ENCODE assay signal across 22 cellular contexts in the genomic region with DNA sequence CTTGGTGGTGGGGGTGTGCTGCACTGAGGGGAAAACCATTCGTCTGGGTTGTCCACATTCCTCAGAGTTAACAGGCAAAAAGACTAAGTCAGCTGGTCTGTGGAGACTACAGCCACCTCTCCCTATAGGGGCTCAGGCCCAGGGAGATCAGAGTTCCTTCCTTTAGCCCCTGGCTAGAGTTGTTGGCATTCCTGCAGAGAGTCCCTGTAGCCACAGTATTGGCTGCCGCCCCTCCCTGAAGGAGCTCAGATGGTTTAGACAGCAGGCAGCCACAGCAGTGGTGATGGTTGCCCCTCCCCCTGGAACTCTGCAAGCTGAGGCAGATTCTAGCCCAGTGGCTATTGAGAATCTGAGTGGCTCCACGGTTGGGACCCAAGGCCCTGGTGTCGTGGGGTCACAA.
A peak's percentile ranks its signal among the peaks of the same experiment; 100 is the strongest.
DNase-seq lines count a peak whose midpoint lies in the region; ATAC-seq, FAIRE-seq and TF ChIP-seq lines count a peak whose summit lies in the region.
"Had no signal": no experiment of that assay in that cellular context is flagged by ENCODE, and none has a peak within 500 bp of the region (broad histone marks: within the 10 kb centered on the region; RNA-seq: fewer than 3 reads in every experiment).

No MANE protein-coding gene starts in this region.

- TF ChIP-seq POLR2A in H1 (IDR thresholded peaks at IDR 0.05; ENCODE audit: control extremely low read depth in 1 of 2, low read depth in 2 of 2, low read length in 2 of 2): no peak
- TF ChIP-seq POLR2A in lower leg skin (IDR thresholded peaks at IDR 0.05): no peak

- H2BK12ac ChIP-seq in H9 (ENCODE audit: insufficient read length, low read depth, low read length): no peak overlapping the region
- H2BK12ac ChIP-seq in H1 (ENCODE audit: low read depth, low read length): no peak overlapping the region

- H3K79me1 ChIP-seq in H9 (ENCODE audit: insufficient read depth, low read depth, low read length, poor library complexity, severe bottlenecking) (no peaks in the 10 kb centered on the region), H1 (ENCODE audit: low read depth, low read length) (no peaks in the 10 kb centered on the region)

- ATAC-seq in GM21717 (IDR thresholded peaks at IDR 0.05; ENCODE audit: unreplicated experiment) (no peak), HG03520 (IDR thresholded peaks at IDR 0.05; ENCODE audit: unreplicated experiment) (no peak)
- ATAC-seq: A549 had no signal

- H3T11ph ChIP-seq in H9 (ENCODE audit: low read length): no peak overlapping the region

- H4K5ac ChIP-seq in H9 (ENCODE audit: insufficient read length, low read depth, low read length) (no peak overlapping the region), H1 (ENCODE audit: insufficient read length, low read depth, low read length) (no peak overlapping the region)

- no peak overlapping the region for H3K4ac ChIP-seq in H9 (ENCODE audit: low read depth, low read length)
- H3K4ac ChIP-seq in H1 (replicated peaks; ENCODE audit: insufficient read length, low read depth, low read length): no peak overlapping the region

- WGBS in H9 (ENCODE audit: extremely low coverage, insufficient read length, low lambda C conversion rate): no CpG with 5 or more reads among the region's 4 CpGs
- WGBS in H1 (ENCODE audit: extremely low coverage in 1 of 2, insufficient coverage in 1 of 2, insufficient read length in 1 of 2, insufficient replicate concordance in 2 of 2, low coverage in 1 of 2, low lambda C conversion rate in 2 of 2, missing lambda C conversion rate in 1 of 2), 2 experiments: 78% methylated on average over 2 of the region's 4 CpGs; no CpG with 5 or more reads in 1 of the 2 experiments
- WGBS in lower leg skin, 2 donors: 40 to 57% methylated on average over 4 of the region's 4 CpGs

- no peak for TF ChIP-seq RAD21 in H1 (IDR thresholded peaks at IDR 0.05 in 1 of 2, conservative IDR thresholded peaks at IDR 0.05 in 1 of 2; ENCODE audit: low read depth in 2 of 2, low read length in 2 of 2)

- no peak overlapping the region for H3K18ac ChIP-seq in H9 (ENCODE audit: insufficient read length, low read depth, low read length)
- no peak overlapping the region; the same call in 1 of the 2 replicates for H3K18ac ChIP-seq in H1 (ENCODE audit: extremely low read depth, low read length)

- peaks cover 35% of the 10 kb centered on the region for H3K27me3 Mint-ChIP-seq in H9 (ENCODE audit: low read depth)
- H3K27me3 Mint-ChIP-seq: CD4-positive, alpha-beta memory T cell; IgD-negative memory B cell had no signal

- H3K27ac Mint-ChIP-seq in H9: no peak overlapping the region; a peak in 1 of 7 replicates
- H3K27ac Mint-ChIP-seq: CD4-positive, alpha-beta memory T cell; IgD-negative memory B cell had no signal

- H3K27ac ChIP-seq in H9 (ENCODE audit: insufficient read length, low read depth, low read length): no peak overlapping the region
- no peak overlapping the region for H3K27ac ChIP-seq in H1 (ENCODE audit: low read depth, low read length)
- H3K27ac ChIP-seq: A549, KMS-11, Peyer's patch had no signal

- TF ChIP-seq EP300 in H1 (IDR thresholded peaks at IDR 0.05; ENCODE audit: borderline replicate concordance in 1 of 2, low read depth in 2 of 2, low read length in 2 of 2): no peak

- H2BK15ac ChIP-seq in H9 (ENCODE audit: low read depth, low read length) (no peak overlapping the region), H1 (ENCODE audit: low read length) (no peak overlapping the region)

- H3K23me2 ChIP-seq in H9 (ENCODE audit: insufficient read length, low read depth, low read length, poor library complexity, severe bottlenecking) (no peaks in the 10 kb centered on the region), H1 (ENCODE audit: low read depth, low read length) (no peaks in the 10 kb centered on the region)

- POLR2A ChIA-PET in H1 (lab: Charles Lee; ENCODE audit: partially characterized antibody): interaction anchor here (0.6 kb wide), 1 partner anchor 710 kb away, joined by 3 read pairs; no protein-coding TSS in a partner anchor

- H3K4me2 ChIP-seq in H9 (ENCODE audit: insufficient read depth, insufficient read length, low read length) (no peak overlapping the region), H1 (ENCODE audit: insufficient read depth in 1 of 2, low read depth in 2 of 2, low read length in 2 of 2) (no peak overlapping the region)
- H3K4me2 ChIP-seq: A549, KMS-11 had no signal

- H3K4me1 ChIP-seq in H9 (ENCODE audit: insufficient read depth, low read length) (no peaks in the 10 kb centered on the region), H1 (replicated peaks in 1 of 4; ENCODE audit: control insufficient read depth in 3 of 4, insufficient read depth in 4 of 4, low read length in 3 of 4) (peaks cover 0 to 4% (median 2%) of the 10 kb centered on the region in 4 experiments; a peak in 4 of 7 replicates)
- H3K4me1 ChIP-seq: A549, Peyer's patch had no signal

- H3K9ac ChIP-seq in H9 (ENCODE audit: extremely low read depth, insufficient read length, low read length) (no peak overlapping the region), H1 (replicated peaks in 1 of 4; ENCODE audit: extremely low read depth in 1 of 4, low read depth in 3 of 4, low read length in 3 of 4) (no peak overlapping the region)
- H3K9ac ChIP-seq: KMS-11 had no signal

- no peak overlapping the region for H2BK120ac ChIP-seq in H9 (ENCODE audit: low read depth, low read length, poor library complexity, severe bottlenecking)
- no peak overlapping the region for H2BK120ac ChIP-seq in H1 (replicated peaks; ENCODE audit: low read depth, low read length)

- H3K79me2 ChIP-seq in H9 (ENCODE audit: insufficient read depth, low read length): no peaks in the 10 kb centered on the region
- H3K79me2 ChIP-seq in H1 (ENCODE audit: control insufficient read depth in 1 of 2, insufficient read depth in 2 of 2, low read length in 2 of 2): no peaks in the 10 kb centered on the region

- intact Hi-C loops in lower leg skin (cut with DNase I; ENCODE audit: low total_unique reads): no loop called here

- H4K20me1 ChIP-seq in H9 (ENCODE audit: control insufficient read depth, insufficient read depth, insufficient read length) (no peaks in the 10 kb centered on the region), H1 (replicated peaks in 1 of 2; ENCODE audit: control insufficient read depth in 1 of 2, insufficient read depth in 2 of 2, low read length in 2 of 2) (no peaks in the 10 kb centered on the region)

- CTCF ChIA-PET in H1 (lab: Charles Lee; ENCODE audit: partially characterized antibody): no interaction called here

- H3K23ac ChIP-seq in H9 (ENCODE audit: insufficient read length, low read depth, low read length) (no peak overlapping the region), H1 (ENCODE audit: insufficient read length) (no peak overlapping the region)

- H3K56ac ChIP-seq in H9 (ENCODE audit: insufficient read length, low read depth, low read length) (no peak overlapping the region), H1 (replicated peaks; ENCODE audit: insufficient read length, low read depth, low read length) (no peak overlapping the region)

- H3K4me1 Mint-ChIP-seq in H9: peaks cover 8% of the 10 kb centered on the region in 2 experiments
- H3K4me1 Mint-ChIP-seq: CD4-positive, alpha-beta memory T cell had no signal

- H4K8ac ChIP-seq in H9 (replicated peaks; ENCODE audit: insufficient read length, low read depth, low read length) (no peak overlapping the region), H1 (ENCODE audit: extremely low read depth, insufficient read depth, low read length) (no peak overlapping the region)

- TF ChIP-seq CTCF in H9 (conservative IDR thresholded peaks at IDR 0.05) (no peak), H1 (IDR thresholded peaks at IDR 0.05; ENCODE audit: control extremely low read depth in 1 of 3, insufficient read depth in 1 of 3, low read depth in 1 of 3, low read length in 3 of 3) (no peak), lower leg skin (IDR thresholded peaks at IDR 0.05) (no peak)

- H2AFZ ChIP-seq in H9 (ENCODE audit: low read length) (no peak overlapping the region), H1 (ENCODE audit: low read length) (0 out of 2 replicates have a peak overlapping the region, but pooled peaks have one; percentile 65)

- DNase-seq in H9 (peak; percentile 67), H1 (ENCODE audit: low read depth in 1 of 2, low spot score in 2 of 2) (peak; percentile 5 to 43), left kidney (ENCODE audit: low read depth, low spot score) (peak; percentile 1), SW480 (ENCODE audit: low spot score) (no peak), lower leg skin (ENCODE audit: low spot score in 2 of 2) (no peak)
- DNase-seq: C1 segment of cervical spinal cord; CD4-positive, alpha-beta memory T cell; COR-L47; DMS53; MM.1S; NCI-H2029; NCI-H446; NCI-H526; Peyer's patch; SHP77 treated with DMSO at 0.1 percent for 48 hours had no signal

- H2AK5ac ChIP-seq in H9 (ENCODE audit: insufficient read length, low read length) (no peak overlapping the region), H1 (ENCODE audit: low read depth, low read length) (no peak overlapping the region)

- no peak overlapping the region for H2BK5ac ChIP-seq in H9 (ENCODE audit: insufficient read length, low read length)
- H2BK5ac ChIP-seq in H1 (ENCODE audit: low read depth, low read length): no peak overlapping the region

- no peaks in the 10 kb centered on the region for H3K9me3 ChIP-seq in H9 (ENCODE audit: control insufficient read depth, low read depth, low read length)
- no peaks in the 10 kb centered on the region for H3K9me3 ChIP-seq in H1 (ENCODE audit: insufficient read depth in 2 of 2, low read depth in 1 of 2, low read length in 1 of 2)
- H3K9me3 ChIP-seq: Peyer's patch had no signal

- H3K36me3 Mint-ChIP-seq in H9 (ENCODE audit: insufficient read depth in 1 of 3, low read depth in 3 of 3): no peaks in the 10 kb centered on the region
- H3K36me3 Mint-ChIP-seq: CD4-positive, alpha-beta memory T cell; IgD-negative memory B cell had no signal

- no peak for FAIRE-seq in H1 (lab: Jason Lieb, UNC)
- FAIRE-seq: A549, G401.6, H54 had no signal

- H3K27me3 ChIP-seq in H9 (ENCODE audit: insufficient read depth, low read length) (peaks cover 3% of the 10 kb centered on the region; the same call in 1 of the 2 replicates), H1 (replicated peaks in 1 of 4; ENCODE audit: control insufficient read depth in 3 of 4, extremely low read depth in 1 of 4, insufficient read depth in 3 of 4, low read length in 3 of 4) (peaks cover 2 to 4% (median 3%) of the 10 kb centered on the region in 4 experiments; a peak in 5 of 7 replicates)
- H3K27me3 ChIP-seq: Peyer's patch had no signal

- H3K14ac ChIP-seq in H9 (ENCODE audit: insufficient read depth, low read length) (no peak overlapping the region), H1 (ENCODE audit: insufficient read length) (no peak overlapping the region)

- H4K91ac ChIP-seq in H9 (ENCODE audit: insufficient read length, low read depth, low read length): no peak overlapping the region
- no peak overlapping the region for H4K91ac ChIP-seq in H1 (replicated peaks; ENCODE audit: insufficient read length, low read length)

- H3K9me3 Mint-ChIP-seq in H9: no peaks in the 10 kb centered on the region

- H2BK20ac ChIP-seq in H9 (ENCODE audit: low read depth, low read length, poor library complexity, severe bottlenecking): no peak overlapping the region
- no peak overlapping the region for H2BK20ac ChIP-seq in H1 (ENCODE audit: low read length)

- H3K36me3 ChIP-seq in H1 (ENCODE audit: control insufficient read depth in 2 of 4, insufficient read depth in 4 of 4, low read length in 3 of 4): no peaks in the 10 kb centered on the region
- H3K36me3 ChIP-seq: Peyer's patch had no signal

- H3K4me3 Mint-ChIP-seq in H9: no peak overlapping the region
- H3K4me3 Mint-ChIP-seq: CD4-positive, alpha-beta memory T cell; IgD-negative memory B cell had no signal

- H3K4me3 ChIP-seq in H1 (ENCODE audit: extremely low read depth in 1 of 4, insufficient read depth in 2 of 4, low read depth in 3 of 4, low read length in 4 of 4): no peak overlapping the region
- H3K4me3 ChIP-seq in lower leg skin (ENCODE audit: low read depth, poor library complexity, severe bottlenecking): no peak overlapping the region
- H3K4me3 ChIP-seq: A549, Peyer's patch had no signal

Comparison
In these comparisons a context has a peak if more than half of its experiments do, and no peak if none do; other contexts are left out.
1. DNase-seq: peak in H9 (single experiment), H1 (2 of 2) and left kidney (single experiment); none in SW480 (single experiment) and lower leg skin (0 of 2).